ENCODE assay signal across 17 cellular contexts in the genomic region with DNA sequence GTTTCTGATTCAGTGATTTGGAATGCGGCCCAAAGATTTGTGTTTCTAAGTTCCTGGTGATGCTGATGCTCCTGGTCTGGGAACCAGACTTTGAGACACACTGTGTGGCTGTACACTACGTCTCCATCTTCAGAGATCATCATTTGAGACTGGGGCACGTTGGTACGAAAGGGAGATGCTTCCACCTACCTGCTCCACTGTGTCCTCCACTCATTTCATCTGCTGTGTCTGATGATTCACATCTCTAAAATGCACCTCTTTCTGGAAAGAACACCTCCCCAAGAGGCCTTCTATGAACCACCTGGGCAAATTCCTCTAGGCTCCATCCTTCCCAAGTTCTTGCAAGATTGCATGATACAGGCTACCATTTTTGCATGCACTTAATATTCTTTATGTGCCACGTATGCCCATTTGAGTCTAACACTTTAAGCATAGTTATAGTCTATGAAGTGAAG. TPM values are rescaled to one million over a fixed set of nuclear protein-coding genes. Genes with fewer than 3 reads are reported as not detected.
A peak's percentile ranks its signal among the peaks of the same experiment; 100 is the strongest.
DNase-seq lines count a peak whose midpoint lies in the region; ATAC-seq, FAIRE-seq and TF ChIP-seq lines count a peak whose summit lies in the region.
"Had no signal": no experiment of that assay in that cellular context is flagged by ENCODE, and none has a peak within 500 bp of the region (broad histone marks: within the 10 kb centered on the region; RNA-seq: fewer than 3 reads in every experiment).

No MANE protein-coding gene starts in this region.

- intact Hi-C loops in PC-9 (cut with micrococcal nuclease; ENCODE audit: unreplicated experiment) (no loop called here), mammary epithelial cell (cut with micrococcal nuclease) (loop anchor here (1.0 to 5.0 kb wide), 4 partner anchors 164 to 1413 kb away; no protein-coding TSS in a partner anchor)
- intact Hi-C loops in CD4-positive, alpha-beta T cell (cut with DNase I, micrococcal nuclease) = no loop called here

- peak; percentile 93 for FAIRE-seq in keratinocyte (lab: Jason Lieb, UNC)
- FAIRE-seq: A549, D721Med, GM12891 had no signal

- DNase-seq in PC-9 (peak; percentile 9 to 46), mammary epithelial cell (peak; percentile 74), keratinocyte (ENCODE audit: low read depth, low spot score) (peak; percentile 76), omental fat pad (ENCODE audit: low spot score) (no peak), medulla oblongata (ENCODE audit: extremely low spot score) (no peak)
- DNase-seq in CD4-positive, alpha-beta T cell = no peak
- DNase-seq: BE2C; CD8-positive, alpha-beta T cell; COR-L47; DMS153; EL; H9 had no signal

- H3K27me3 Mint-ChIP-seq in CD4-positive, alpha-beta T cell = peaks cover 14% of the 10 kb centered on the region

- no peaks in the 10 kb centered on the region for H3K9me1 ChIP-seq in keratinocyte (ENCODE audit: control insufficient read depth, extremely low read depth, insufficient read depth, low read length)

- TF ChIP-seq CTCF in PC-9 (conservative IDR thresholded peaks at IDR 0.05) = no peak
- TF ChIP-seq CTCF in mammary epithelial cell (conservative IDR thresholded peaks at IDR 0.05 in 1 of 2, IDR thresholded peaks at IDR 0.05 in 1 of 2; ENCODE audit: extremely low read depth in 1 of 2, insufficient read depth in 1 of 2, low read depth in 1 of 2, low read length in 2 of 2) = no peak
- TF ChIP-seq CTCF in keratinocyte (optimal IDR thresholded peaks at IDR 0.05 in 1 of 3, IDR thresholded peaks at IDR 0.05 in 1 of 3, conservative IDR thresholded peaks at IDR 0.05 in 1 of 3; ENCODE audit: extremely low read depth in 1 of 3, insufficient read depth in 2 of 3, low read length in 3 of 3) = peak in 1 of 3 experiments; percentile 11
- no peak for TF ChIP-seq CTCF in CD4-positive, alpha-beta T cell (IDR thresholded peaks at IDR 0.05)
- TF ChIP-seq CTCF in omental fat pad (IDR thresholded peaks at IDR 0.05) = no peak

- in situ Hi-C loops in mammary epithelial cell (cut with MboI; ENCODE audit: low sequenced_read_pairs in 2 of 2) = loop anchor here (25.0 kb wide), 1 partner anchor 233 kb away; no protein-coding TSS in a partner anchor

- no peaks in the 10 kb centered on the region for H3K79me2 ChIP-seq in PC-9 (ENCODE audit: low read depth)
- H3K79me2 ChIP-seq in mammary epithelial cell (ENCODE audit: insufficient read depth, low read length) = no peaks in the 10 kb centered on the region
- no peaks in the 10 kb centered on the region for H3K79me2 ChIP-seq in keratinocyte (ENCODE audit: control insufficient read depth, insufficient read depth, low read length)

- H4K20me1 ChIP-seq in PC-9 (ENCODE audit: insufficient read depth) (no peaks in the 10 kb centered on the region), mammary epithelial cell (ENCODE audit: insufficient read depth, low read length) (no peaks in the 10 kb centered on the region), keratinocyte (ENCODE audit: control insufficient read depth, extremely low read depth, insufficient read depth, low read length) (no peaks in the 10 kb centered on the region)

- H3K9ac ChIP-seq in mammary epithelial cell (ENCODE audit: insufficient read depth, low read length) = no peak overlapping the region
- H3K9ac ChIP-seq in keratinocyte (ENCODE audit: control insufficient read depth, extremely low read depth, insufficient read depth, low read length) = no peak overlapping the region

- H3K4me2 ChIP-seq in PC-9 = no peak overlapping the region
- no peak overlapping the region for H3K4me2 ChIP-seq in mammary epithelial cell (ENCODE audit: insufficient read depth, low read depth, low read length)
- peak overlapping the region; percentile 36 for H3K4me2 ChIP-seq in keratinocyte (ENCODE audit: control insufficient read depth, extremely low read depth, insufficient read depth, low read depth, low read length)
- H3K4me2 ChIP-seq: A549, GM23338 had no signal

- H3K36me3 Mint-ChIP-seq in CD4-positive, alpha-beta T cell (ENCODE audit: low read depth) = no peaks in the 10 kb centered on the region
- H3K36me3 Mint-ChIP-seq: CD8-positive, alpha-beta T cell had no signal

- WGBS in mammary epithelial cell (ENCODE audit: low coverage, missing lambda C conversion rate) = 50% methylated on average over 5 of the region's 5 CpGs

- POLR2A ChIA-PET in PC-9 (lab: Charles Lee; ENCODE audit: unreplicated experiment) = no interaction called here
- POLR2A ChIA-PET in CD4-positive, alpha-beta T cell (lab: Charles Lee) = no interaction called here

- H3K27me3 ChIP-seq in PC-9 (ENCODE audit: insufficient read depth, low read depth) = no peaks in the 10 kb centered on the region
- no peaks in the 10 kb centered on the region for H3K27me3 ChIP-seq in mammary epithelial cell (ENCODE audit: insufficient read depth, low read length)
- no peaks in the 10 kb centered on the region for H3K27me3 ChIP-seq in keratinocyte (ENCODE audit: control insufficient read depth, extremely low read depth, insufficient read depth, low read length)
- H3K27me3 ChIP-seq in CD4-positive, alpha-beta T cell (ENCODE audit: control insufficient read depth, insufficient read depth, low read length) = no peaks in the 10 kb centered on the region

- H3K4me3 ChIP-seq in PC-9 (no peak overlapping the region), mammary epithelial cell (replicated peaks in 1 of 3; ENCODE audit: insufficient read depth in 1 of 3, low read depth in 2 of 3, low read length in 3 of 3) (no peak overlapping the region), keratinocyte (ENCODE audit: control insufficient read depth in 2 of 3, extremely low read depth in 1 of 3, insufficient read depth in 2 of 3, low read depth in 1 of 3, low read length in 3 of 3) (no peak overlapping the region)
- H3K4me3 ChIP-seq: A549, GM23338 had no signal

- peaks cover under 1% of the 10 kb centered on the region; the same call in 1 of the 2 replicates for H3K9me3 ChIP-seq in PC-9 (ENCODE audit: insufficient read depth, low read depth)
- H3K9me3 ChIP-seq in mammary epithelial cell (replicated peaks; ENCODE audit: insufficient read depth, low read length) = no peaks in the 10 kb centered on the region
- H3K9me3 ChIP-seq in keratinocyte (ENCODE audit: control insufficient read depth, low read depth, low read length) = no peaks in the 10 kb centered on the region
- no peaks in the 10 kb centered on the region for H3K9me3 ChIP-seq in CD4-positive, alpha-beta T cell (ENCODE audit: control insufficient read depth, low read length)
- H3K9me3 ChIP-seq: A549, BE2C had no signal

- H3K27ac Mint-ChIP-seq in CD4-positive, alpha-beta T cell = no peak overlapping the region
- H3K27ac Mint-ChIP-seq: CD8-positive, alpha-beta T cell; GM23338; H9 had no signal

- no peaks in the 10 kb centered on the region for H3K36me3 ChIP-seq in PC-9 (ENCODE audit: low read depth)
- H3K36me3 ChIP-seq in mammary epithelial cell (ENCODE audit: insufficient read depth, low read length) = no peaks in the 10 kb centered on the region
- no peaks in the 10 kb centered on the region for H3K36me3 ChIP-seq in keratinocyte (ENCODE audit: control insufficient read depth in 2 of 2, extremely low read depth in 1 of 2, insufficient read depth in 2 of 2, low read length in 2 of 2)
- H3K36me3 ChIP-seq: BE2C had no signal

- H3F3A ChIP-seq in PC-9 (ENCODE audit: insufficient read depth, low read depth) = peaks cover 8% of the 10 kb centered on the region; the same call in 1 of the 2 replicates

- peaks cover 9% of the 10 kb centered on the region for H3K4me1 ChIP-seq in PC-9 (replicated peaks; ENCODE audit: insufficient read depth)
- peaks cover 65% of the 10 kb centered on the region for H3K4me1 ChIP-seq in mammary epithelial cell (ENCODE audit: insufficient read depth, low read length)
- H3K4me1 ChIP-seq in keratinocyte (ENCODE audit: control insufficient read depth, extremely low read depth, insufficient read depth, low read length) = peaks cover 42% of the 10 kb centered on the region
- H3K4me1 ChIP-seq: A549, BE2C had no signal

- no peaks in the 10 kb centered on the region for H3K9me3 Mint-ChIP-seq in CD4-positive, alpha-beta T cell
- H3K9me3 Mint-ChIP-seq: CD8-positive, alpha-beta T cell; GM23338; H9 had no signal

- BruUV-seq in PC-9 (replicated peaks; lab: Mats Ljungman, UMichigan) (no TSS peak), mammary epithelial cell (replicated peaks; lab: Mats Ljungman, UMichigan) (no TSS peak)

- no peak for ATAC-seq in CD4-positive, alpha-beta T cell (ENCODE audit: poor library complexity)
- ATAC-seq in omental fat pad (ENCODE audit: low FRiP score) = no peak
- ATAC-seq: CD8-positive, alpha-beta T cell had no signal

- H3K27ac ChIP-seq in PC-9 (no peak overlapping the region), mammary epithelial cell (ENCODE audit: insufficient read depth, low read depth, low read length) (peak overlapping the region; percentile 19), keratinocyte (ENCODE audit: control insufficient read depth, insufficient read depth, low read length) (peak overlapping the region; percentile 56)
- H3K27ac ChIP-seq in CD4-positive, alpha-beta T cell (ENCODE audit: low read depth, low read length) = no peak overlapping the region
- H3K27ac ChIP-seq: A549, C4-2B had no signal

- CTCF ChIA-PET in PC-9 (lab: Charles Lee) = no interaction called here
- CTCF ChIA-PET in mammary epithelial cell (lab: Charles Lee; ENCODE audit: low non-redundant PET) = no interaction called here
- CTCF ChIA-PET in CD4-positive, alpha-beta T cell (lab: Charles Lee) = interaction anchor here (0.7 kb wide), 1 partner anchor 34 kb away, joined by 3 read pairs; no protein-coding TSS in a partner anchor

- dilution Hi-C loops in mammary epithelial cell (cut with HindIII; ENCODE audit: low sequenced_read_pairs) = no loop called here
- dilution Hi-C loops in keratinocyte (cut with MboI; ENCODE audit: extremely low pct_ligation_motif_present, low sequenced_read_pairs) = no loop called here

- H3K4me3 Mint-ChIP-seq in CD4-positive, alpha-beta T cell = no peak overlapping the region
- H3K4me3 Mint-ChIP-seq: CD8-positive, alpha-beta T cell; GM23338; H9 had no signal

- no peak overlapping the region for H2AFZ ChIP-seq in PC-9
- H2AFZ ChIP-seq in mammary epithelial cell (ENCODE audit: low read depth, low read length) = peak overlapping the region; percentile 50
- H2AFZ ChIP-seq in keratinocyte (ENCODE audit: control insufficient read depth, low read length) = peak overlapping the region; percentile 53
- H2AFZ ChIP-seq: GM23338 had no signal

- no peaks in the 10 kb centered on the region for H3K9me2 ChIP-seq in PC-9 (ENCODE audit: insufficient read depth)

- no peaks in the 10 kb centered on the region for H3K4me1 Mint-ChIP-seq in CD4-positive, alpha-beta T cell (ENCODE audit: low read depth)

RNA-seq across cellular contexts. Expression of a gene that starts 58.6 kb away (rescaled TPM):
- total RNA-seq in PC-9 (2021) (33.9 and 38.2 TPM in 2 replicates), mammary epithelial cell (10 to 100 TPM; 56.3 to 59.1 TPM), omental fat pad (10 to 100 TPM; 42.5 to 81.8 (median 68.3) TPM)
- polyA plus RNA-seq in mammary epithelial cell (20.8 TPM), keratinocyte (27.0 to 40.3 TPM (median 35.4 TPM) in 3 replicates)
- polyA minus RNA-seq in mammary epithelial cell (60.3 TPM), keratinocyte (16.1 to 42.6 TPM (median 24.0 TPM) in 3 replicates)
- polyA plus RNA-seq in keratinocyte (2011; ENCODE audit: low read depth) = 60.6 TPM
- 24.6 and 28.1 TPM in 2 replicates for polyA plus RNA-seq in keratinocyte (2011; cell fraction: cytosol; rRNA removed)
- 55.0 and 88.2 TPM in 2 replicates for polyA plus RNA-seq in keratinocyte (2011; cell fraction: nucleus; rRNA removed)
- 29.5 and 40.7 TPM in 2 replicates for polyA plus RNA-seq in keratinocyte (2012; ENCODE audit: low replicate concordance)
- polyA minus RNA-seq in keratinocyte (2011; cell fraction: cytosol; rRNA and poly(A)+ RNA removed) = 14.2 TPM
- 25.0 and 40.4 TPM in 2 replicates for polyA minus RNA-seq in keratinocyte (2011; cell fraction: nucleus; rRNA and poly(A)+ RNA removed)
- 100 to 1,000 TPM; 129 to 136 TPM for total RNA-seq in CD4-positive, alpha-beta T cell

Comparison
In these comparisons a context has a peak if more than half of its experiments do, and no peak if none do; other contexts are left out.
1. DNase-seq: peak in PC-9 (2 of 2), mammary epithelial cell (single experiment) and keratinocyte (single experiment); none in CD4-positive, alpha-beta T cell (0 of 10), omental fat pad (single experiment) and medulla oblongata (single experiment).
2. H3K27ac ChIP-seq: peak in mammary epithelial cell (single experiment) and keratinocyte (single experiment); none in PC-9 (single experiment) and CD4-positive, alpha-beta T cell (single experiment).